In the genomic region with DNA sequence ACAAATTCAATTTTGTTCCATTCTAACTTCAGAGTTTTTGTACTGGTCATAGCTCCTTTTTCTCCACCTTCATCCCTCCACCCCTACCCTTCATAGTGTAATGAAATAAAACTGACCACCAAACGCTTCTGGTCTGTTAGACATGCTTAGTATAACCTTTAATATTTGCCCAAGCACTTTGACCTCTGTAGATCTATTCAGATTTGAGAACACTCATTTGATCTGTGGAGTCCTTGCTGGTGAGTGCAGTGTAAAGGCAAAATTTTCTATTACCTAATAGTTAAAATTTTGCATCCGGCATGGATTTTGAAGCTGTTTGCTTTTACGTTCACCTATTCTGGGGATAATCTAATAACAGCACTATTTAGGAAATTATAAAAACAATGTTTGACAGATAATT, we compare ENCODE assay signal across 26 cellular contexts. TPM values are rescaled to one million over a fixed set of nuclear protein-coding genes. Genes with fewer than 3 reads are reported as not detected.
"Had no signal": no experiment of that assay in that cellular context is flagged by ENCODE, and none has a peak within 500 bp of the region (broad histone marks: within the 10 kb centered on the region; RNA-seq: fewer than 3 reads in every experiment).

No MANE protein-coding gene starts in this region.

- H3K4me1 Mint-ChIP-seq: activated T-helper 17 cell treated with anti-CD3 and anti-CD28 coated beads, Interleukin-2, amount 50 U/mL, for 72 hours; IgD-negative memory B cell had no signal

- H3K27ac ChIP-seq: brain microvascular endothelial cell, KMS-11 had no signal

- H3K36me3 ChIP-seq: brain microvascular endothelial cell had no signal

- H3K27me3 Mint-ChIP-seq: activated naive CD8-positive, alpha-beta T cell treated with anti-CD3 and anti-CD28 coated beads for 36 hours; activated T-helper 17 cell treated with anti-CD3 and anti-CD28 coated beads, Interleukin-2, amount 50 U/mL, for 72 hours; IgD-negative memory B cell had no signal

- H3K27me3 ChIP-seq: brain microvascular endothelial cell had no signal

- H3K4me2 ChIP-seq: KMS-11 had no signal

- H3K27ac Mint-ChIP-seq: activated CD8-positive, alpha-beta T cell treated with anti-CD3 and anti-CD28 coated beads, Interleukin-2, amount 10 ng/mL, durations not matched to agents 7 days and 5 days; activated naive CD4-positive, alpha-beta T cell treated with anti-CD3 and anti-CD28 coated beads for 36 hours; activated naive CD8-positive, alpha-beta T cell treated with anti-CD3 and anti-CD28 coated beads for 36 hours; activated T-helper 17 cell treated with anti-CD3 and anti-CD28 coated beads, Interleukin-2, amount 50 U/mL, for 72 hours; IgD-negative memory B cell; T-helper 1 cell treated with Interleukin-12 subunit alpha and Interleukin-12 subunit beta and Interleukin-4 antibody, amounts not matched to agents 30 μg/mL and 1 μg/mL, for 36 hours; WTC11 had no signal

- DNase-seq: activated CD4-positive, alpha-beta T cell treated with anti-CD3 and anti-CD28 coated beads for 48 hours; activated CD4-positive, alpha-beta T cell treated with anti-CD3 and anti-CD28 coated beads, Interleukin-2, amount 50 U/mL, for 4 hours; activated CD4-positive, CD25-positive, alpha-beta regulatory T cell treated with anti-CD3 and anti-CD28 coated beads, Interleukin-2, amount 50 U/mL, for 72 hours; activated CD8-positive, alpha-beta memory T cell treated with anti-CD3 and anti-CD28 coated beads, Interleukin-2, amount 50 U/mL, for 48 hours; activated CD8-positive, alpha-beta T cell treated with anti-CD3 and anti-CD28 coated beads, Interleukin-2, amount 10 ng/mL, durations not matched to agents 7 days and 5 days; activated gamma-delta T cell; activated naive CD4-positive, alpha-beta T cell treated with anti-CD3 and anti-CD28 coated beads for 36 hours; activated naive CD8-positive, alpha-beta T cell treated with anti-CD3 and anti-CD28 coated beads for 36 hours; activated T-cell treated with anti-CD3 and anti-CD28 coated beads, Interleukin-2, amount 50 U/mL, for 1 hour; brain microvascular endothelial cell; NCI-H1092; NCI-H2029; NCI-H2107; NCI-H345; NCI-H510A; NCI-H526 treated with DMSO at 0.1 percent for 48 hours; NCI-H82; SIG-M5; SW 1271 had no signal

- H3K9me3 Mint-ChIP-seq: activated naive CD4-positive, alpha-beta T cell treated with anti-CD3 and anti-CD28 coated beads for 36 hours; activated naive CD8-positive, alpha-beta T cell treated with anti-CD3 and anti-CD28 coated beads for 36 hours; activated T-helper 17 cell treated with anti-CD3 and anti-CD28 coated beads, Interleukin-2, amount 50 U/mL, for 72 hours; IgD-negative memory B cell; T-helper 1 cell treated with Interleukin-12 subunit alpha and Interleukin-12 subunit beta and Interleukin-4 antibody, amounts not matched to agents 30 μg/mL and 1 μg/mL, for 36 hours; WTC11 had no signal

- H3K9ac ChIP-seq: KMS-11 had no signal

- ATAC-seq: activated CD8-positive, alpha-beta T cell treated with anti-CD3 and anti-CD28 coated beads, Interleukin-2, amount 10 ng/mL, durations not matched to agents 7 days and 5 days; activated T-helper 17 cell treated with anti-CD3 and anti-CD28 coated beads, Interleukin-2, amount 50 U/mL, for 72 hours; WTC11 had no signal

- H3K36me3 Mint-ChIP-seq: activated naive CD8-positive, alpha-beta T cell treated with anti-CD3 and anti-CD28 coated beads for 36 hours; IgD-negative memory B cell; WTC11 had no signal

- H3K4me3 Mint-ChIP-seq: activated CD8-positive, alpha-beta T cell treated with anti-CD3 and anti-CD28 coated beads, Interleukin-2, amount 10 ng/mL, durations not matched to agents 7 days and 5 days; activated naive CD4-positive, alpha-beta T cell treated with anti-CD3 and anti-CD28 coated beads for 36 hours; activated naive CD8-positive, alpha-beta T cell treated with anti-CD3 and anti-CD28 coated beads for 36 hours; activated T-helper 17 cell treated with anti-CD3 and anti-CD28 coated beads, Interleukin-2, amount 50 U/mL, for 72 hours; IgD-negative memory B cell; T-helper 1 cell treated with Interleukin-12 subunit alpha and Interleukin-12 subunit beta and Interleukin-4 antibody, amounts not matched to agents 30 μg/mL and 1 μg/mL, for 36 hours; WTC11 had no signal

RNA-seq across cellular contexts. Expression of a gene that starts 41.2 kb away (rescaled TPM):
- total RNA-seq: activated CD8-positive, alpha-beta T cell treated with anti-CD3 and anti-CD28 coated beads, Interleukin-2, amount 10 ng/mL, durations not matched to agents 7 days and 5 days; MCF 10A; OCI-LY7 had no signal
